In genomic region chr12:120960657-120961056, GRCh38 we compare ENCODE assay signal across 14 cellular contexts. TPM values are rescaled to one million over a fixed set of nuclear protein-coding genes. Genes with fewer than 3 reads are reported as not detected.
DNase-seq lines count a peak whose midpoint lies in the region; ATAC-seq and FAIRE-seq lines count a peak whose summit lies in the region.
"Had no signal": no experiment of that assay in that cellular context is flagged by ENCODE, and none has a peak within 500 bp of the region (broad histone marks: within the 10 kb centered on the region; RNA-seq: fewer than 3 reads in every experiment).

No MANE protein-coding gene starts in this region.

- H3K27ac Mint-ChIP-seq in naive thymus-derived CD8-positive, alpha-beta T cell = peak overlapping the region in 7 of 10 donors; percentile 22 to 92 (median 67)
- H3K27ac Mint-ChIP-seq: endodermal cell had no signal

- peak; percentile 78 for FAIRE-seq in GM18507 (lab: Jason Lieb, UNC)
- FAIRE-seq: keratinocyte had no signal

- H3K36me3 Mint-ChIP-seq in naive thymus-derived CD8-positive, alpha-beta T cell = no peaks in the 10 kb centered on the region
- H3K36me3 Mint-ChIP-seq: CD4-positive, CD25-positive, alpha-beta regulatory T cell had no signal

- no peak overlapping the region for H3K4me3 Mint-ChIP-seq in naive thymus-derived CD8-positive, alpha-beta T cell
- H3K4me3 Mint-ChIP-seq: endodermal cell had no signal

- POLR2A ChIA-PET in naive thymus-derived CD8-positive, alpha-beta T cell (lab: Charles Lee) = interaction anchor here (0.6 kb wide), 1 partner anchor 287 kb away, joined by 3 read pairs; no protein-coding TSS in a partner anchor

- no peak for ATAC-seq in naive thymus-derived CD8-positive, alpha-beta T cell
- ATAC-seq in HG03378 (IDR thresholded peaks at IDR 0.05; ENCODE audit: unreplicated experiment) (no peak), GM21423 (IDR thresholded peaks at IDR 0.05; ENCODE audit: unreplicated experiment) (no peak), HG02763 (IDR thresholded peaks at IDR 0.05; ENCODE audit: unreplicated experiment) (no peak)

- DNase-seq in Caki2 (ENCODE audit: low read depth) (peak; percentile 54), GM18507 (ENCODE audit: extremely low spot score, insufficient read length, low read depth) (no peak)
- DNase-seq in activated T-cell treated with anti-CD3 and anti-CD28 coated beads, Interleukin-2, amount 50 U/mL, for 48 hours = peak; percentile 46 to 52
- DNase-seq in naive thymus-derived CD8-positive, alpha-beta T cell = no peak
- DNase-seq: activated CD8-positive, alpha-beta memory T cell treated with anti-CD3 and anti-CD28 coated beads, Interleukin-2, amount 50 U/mL, for 4 hours; body of pancreas; CD4-positive, CD25-positive, alpha-beta regulatory T cell; endodermal cell had no signal

- no peaks in the 10 kb centered on the region for H3K9me3 Mint-ChIP-seq in naive thymus-derived CD8-positive, alpha-beta T cell
- H3K9me3 Mint-ChIP-seq: CD4-positive, CD25-positive, alpha-beta regulatory T cell; endodermal cell had no signal

- H3K4me1 Mint-ChIP-seq in naive thymus-derived CD8-positive, alpha-beta T cell = peaks cover 0 to 22% (median 18%) of the 10 kb centered on the region in 4 donors

- H3K27me3 Mint-ChIP-seq in naive thymus-derived CD8-positive, alpha-beta T cell = no peaks in the 10 kb centered on the region

- in situ Hi-C loops in Caki2 (cut with HindIII; ENCODE audit: low pct_unique_long_range_greater_than_20kb, low sequenced_read_pairs) = no loop called here

RNA-seq across cellular contexts. Expression of gene HNF1A, which starts 17.7 kb away (rescaled TPM):
- 7.0 and 8.7 TPM in 2 replicates for total RNA-seq in Caki2 (2014; rRNA removed; shearing (Covaris generic); ENCODE audit: low replicate concordance)
- total RNA-seq in naive thymus-derived CD8-positive, alpha-beta T cell = not detected
- polyA plus RNA-seq in naive thymus-derived CD8-positive, alpha-beta T cell = not detected
- total RNA-seq: CD4-positive, CD25-positive, alpha-beta regulatory T cell; glomerular endothelial cell; pulmonary artery endothelial cell had no signal
- polyA plus RNA-seq: CD4-positive, CD25-positive, alpha-beta regulatory T cell; keratinocyte had no signal

RNA-seq across cellular contexts. Expression of gene C12orf43, which starts 55.6 kb away (rescaled TPM):
- total RNA-seq in Caki2 (2014; rRNA removed; shearing (Covaris generic); ENCODE audit: low replicate concordance) = 29.0 and 34.3 TPM in 2 replicates
- total RNA-seq in naive thymus-derived CD8-positive, alpha-beta T cell = 10 to 100 TPM; 18.1 to 21.3 TPM
- polyA plus RNA-seq in naive thymus-derived CD8-positive, alpha-beta T cell = 10 to 100 TPM; 23.4 to 26.0 (median 25.4) TPM

RNA-seq across cellular contexts. Expression of gene SPPL3, which starts 56.5 kb away (rescaled TPM):
- total RNA-seq in Caki2 (2014; rRNA removed; shearing (Covaris generic); ENCODE audit: low replicate concordance) = 7.4 and 13.2 TPM in 2 replicates
- 10 to 100 TPM; 54.0 to 56.2 TPM for total RNA-seq in naive thymus-derived CD8-positive, alpha-beta T cell
- 10 to 100 TPM; 23.3 to 37.3 (median 23.9) TPM for polyA plus RNA-seq in naive thymus-derived CD8-positive, alpha-beta T cell

Comparison
In these comparisons a context has a peak if more than half of its experiments do, and no peak if none do; other contexts are left out.
1. DNase-seq: peak in Caki2 (single experiment) and activated T-cell treated with anti-CD3 and anti-CD28 coated beads, Interleukin-2, amount 50 U/mL, for 48 hours (2 of 2); none in GM18507 (single experiment) and naive thymus-derived CD8-positive, alpha-beta T cell (0 of 10).